In genomic region chr10:14958872-14959220, GRCh38 we compare ENCODE assay signal across 1 cellular context.
TF ChIP-seq lines count a peak whose summit lies in the region.

No MANE protein-coding gene starts in this region.

TF ChIP-seq in K562, 482 proteins besides CTCF, POLR2A, EP300 and RAD21 (continued from another document):
- TF ChIP-seq FOXO4 (CRISPR knock-in tag; IDR thresholded peaks at IDR 0.05) (no peak), HNRNPL (IDR thresholded peaks at IDR 0.05; ENCODE audit: low read depth, low read length) (no peak), PHF21A (IDR thresholded peaks at IDR 0.05; ENCODE audit: borderline replicate concordance, low read depth) (no peak), CBFA2T2 (conservative IDR thresholded peaks at IDR 0.05) (no peak), PRDM10 (IDR thresholded peaks at IDR 0.05; ENCODE audit: partially characterized antibody) (peak; percentile 95), NUFIP1 (IDR thresholded peaks at IDR 0.05; ENCODE audit: partially characterized antibody) (no peak), MECOM (CRISPR knock-in tag; IDR thresholded peaks at IDR 0.05) (no peak), ATF7 (IDR thresholded peaks at IDR 0.05) (peak; percentile 34; the same call in 1 of the 2 replicates), THRB (CRISPR knock-in tag; conservative IDR thresholded peaks at IDR 0.05) (no peak), PTRF (tag; IDR thresholded peaks at IDR 0.05) (no peak), SUPT5H (IDR thresholded peaks at IDR 0.05) (peak; percentile 32; the same call in 1 of the 2 replicates), BCL6 (CRISPR knock-in tag; IDR thresholded peaks at IDR 0.05) (no peak), DMBX1 (CRISPR knock-in tag; IDR thresholded peaks at IDR 0.05; ENCODE audit: borderline replicate concordance) (no peak), HSF4 (CRISPR knock-in tag; IDR thresholded peaks at IDR 0.05; ENCODE audit: borderline replicate concordance) (no peak), BRCA1 (IDR thresholded peaks at IDR 0.05) (no peak), BRCA1 (CRISPR knock-in tag; IDR thresholded peaks at IDR 0.05) (no peak), ZNF77 (CRISPR knock-in tag; IDR thresholded peaks at IDR 0.05) (no peak), SMAD3 (CRISPR knock-in tag; conservative IDR thresholded peaks at IDR 0.05) (no peak), ZNF282 (CRISPR knock-in tag; IDR thresholded peaks at IDR 0.05) (no peak), MAFG (tag; conservative IDR thresholded peaks at IDR 0.05) (no peak), E2F1 (CRISPR knock-in tag; IDR thresholded peaks at IDR 0.05) (no peak), ZNF311 (CRISPR knock-in tag; IDR thresholded peaks at IDR 0.05) (no peak), MAFK (IDR thresholded peaks at IDR 0.05; ENCODE audit: low read length) (no peak), ZNF431 (CRISPR knock-in tag; IDR thresholded peaks at IDR 0.05) (no peak), ZNF121 (CRISPR knock-in tag; conservative IDR thresholded peaks at IDR 0.05) (no peak), ZBTB5 (IDR thresholded peaks at IDR 0.05) (no peak), THAP12 (CRISPR knock-in tag; IDR thresholded peaks at IDR 0.05) (no peak), FOXJ3 (CRISPR knock-in tag; IDR thresholded peaks at IDR 0.05) (no peak), USF2 (CRISPR knock-in tag; IDR thresholded peaks at IDR 0.05) (no peak), CHCHD3 (CRISPR knock-in tag; IDR thresholded peaks at IDR 0.05) (0 out of 2 replicates have a peak, but pooled peaks have one; percentile 34), CBX8 (IDR thresholded peaks at IDR 0.05; ENCODE audit: borderline replicate concordance, extremely low read depth, low read depth, low read length, poor library complexity, severe bottlenecking) (no peak), EP400 (IDR thresholded peaks at IDR 0.05) (no peak), PHF8 (IDR thresholded peaks at IDR 0.05; ENCODE audit: borderline replicate concordance, low read length) (peak; percentile 18; the same call in 1 of the 2 replicates), FOXK2 (conservative IDR thresholded peaks at IDR 0.05 in 1 of 2, IDR thresholded peaks at IDR 0.05 in 1 of 2; ENCODE audit: low read depth in 2 of 2) (peak in 1 of 2 experiments; percentile 46; a peak in 1 of 4 replicates), ZMIZ1 (IDR thresholded peaks at IDR 0.05; ENCODE audit: low read depth in 2 of 2, low read length in 2 of 2) (no peak), CC2D1A (IDR thresholded peaks at IDR 0.05) (no peak), ZNF695 (CRISPR knock-in tag; IDR thresholded peaks at IDR 0.05) (no peak), ZBTB17 (CRISPR knock-in tag; IDR thresholded peaks at IDR 0.05) (no peak), MAZ (CRISPR knock-in tag; conservative IDR thresholded peaks at IDR 0.05 in 1 of 2, IDR thresholded peaks at IDR 0.05 in 1 of 2) (0 out of 4 replicates have a peak, but pooled peaks of 1 of the 2 experiments have one; percentile 22), ZNF384 (IDR thresholded peaks at IDR 0.05; ENCODE audit: low read depth, low read length) (no peak), ZBTB34 (CRISPR knock-in tag; IDR thresholded peaks at IDR 0.05) (no peak), SMARCA4 (IDR thresholded peaks at IDR 0.05) (0 out of 2 replicates have a peak, but pooled peaks have one; percentile 38), NCOA1 (IDR thresholded peaks at IDR 0.05; ENCODE audit: low read depth) (no peak), NRF1 (conservative IDR thresholded peaks at IDR 0.05 in 1 of 2, IDR thresholded peaks at IDR 0.05 in 1 of 2) (no peak), BRD4 (IDR thresholded peaks at IDR 0.05) (no peak)
